23 cellular contexts compared by ENCODE assay signal in genomic region chr3:127772776-127773751, GRCh38. TPM values are rescaled to one million over a fixed set of nuclear protein-coding genes. Genes with fewer than 3 reads are reported as not detected.
DNase-seq lines count a peak whose midpoint lies in the region; ATAC-seq and TF ChIP-seq lines count a peak whose summit lies in the region.
"Had no signal": no experiment of that assay in that cellular context is flagged by ENCODE, and none has a peak within 500 bp of the region (broad histone marks: within the 10 kb centered on the region; RNA-seq: fewer than 3 reads in every experiment).

No MANE protein-coding gene starts in this region.

- H3K9me3 Mint-ChIP-seq in chondrocyte (ENCODE audit: low read depth) (peaks cover 7% of the 10 kb centered on the region), osteocyte (ENCODE audit: unreplicated experiment) (peaks cover 3% of the 10 kb centered on the region)

- TF ChIP-seq POLR2A in ovary (IDR thresholded peaks at IDR 0.05) = no peak

- H3K9me3 ChIP-seq in heart right ventricle (peaks cover 0 to 18% (median 6%) of the 10 kb centered on the region in 11 donors), ovary (no peaks in the 10 kb centered on the region)
- H3K9me3 ChIP-seq: testis had no signal

- H3K27ac ChIP-seq in heart right ventricle (peak overlapping the region in 6 of 10 donors; percentile 1 to 79 (median 35)), ovary (no peak overlapping the region), caudate nucleus (ENCODE audit: low read depth, low read length) (no peak overlapping the region)
- H3K27ac ChIP-seq: SK-N-MC, testis, uterus had no signal

- no peaks in the 10 kb centered on the region for H3K27me3 ChIP-seq in heart right ventricle
- H3K27me3 ChIP-seq in ovary = no peaks in the 10 kb centered on the region
- H3K27me3 ChIP-seq: testis, uterus had no signal

- ATAC-seq in heart right ventricle = no peak
- ATAC-seq in left ventricle myocardium superior = no peak
- no peak for ATAC-seq in stimulated activated naive CD8-positive, alpha-beta T cell treated with anti-CD3 and anti-CD28 coated beads, Interleukin-15, Interleukin-2, amounts not matched to agents 100 U/mL and 50 U/mL, for 24 hours
- ATAC-seq: activated CD4-positive, CD25-positive, alpha-beta regulatory T cell treated with anti-CD3 and anti-CD28 coated beads, Interleukin-2, amount 50 U/mL, for 24 hours; naive thymus-derived CD8-positive, alpha-beta T cell had no signal

- no peak overlapping the region for H3K4me3 Mint-ChIP-seq in chondrocyte (ENCODE audit: unreplicated experiment)
- no peak overlapping the region for H3K4me3 Mint-ChIP-seq in osteocyte (ENCODE audit: unreplicated experiment)
- H3K4me3 Mint-ChIP-seq: activated naive CD8-positive, alpha-beta T cell; IgD-negative memory B cell; naive thymus-derived CD8-positive, alpha-beta T cell had no signal

- H3K27ac Mint-ChIP-seq in chondrocyte (ENCODE audit: unreplicated experiment) (peak overlapping the region; percentile 74), osteocyte (ENCODE audit: unreplicated experiment) (peak overlapping the region; percentile 95)
- H3K27ac Mint-ChIP-seq: activated naive CD8-positive, alpha-beta T cell; IgD-negative memory B cell; naive thymus-derived CD8-positive, alpha-beta T cell had no signal

- WGBS in heart right ventricle, 2 donors = 89 to 90% methylated on average over 12 of the region's 12 CpGs
- 75 to 85% (median 80%) methylated on average over 12 of the region's 12 CpGs for WGBS in ovary, 3 donors

- intact Hi-C loops in heart right ventricle (cut with DNase I) (no loop called here), left ventricle myocardium superior (cut with micrococcal nuclease) (no loop called here), ovary (cut with DNase I) (no loop called here)

- DNase-seq in heart right ventricle (no peak), left ventricle myocardium superior (no peak), chondrocyte (ENCODE audit: low spot score) (no peak), osteocyte (ENCODE audit: extremely low spot score, unreplicated experiment) (no peak), ovary (no peak), caudate nucleus (lab: John Stamatoyannopoulos, UW) (no peak)
- DNase-seq in stimulated activated CD4-positive, alpha-beta T cell treated with anti-CD3 and anti-CD28 coated beads, Interleukin-4, amount 100 ng/mL, for 4 hours = no peak
- DNase-seq in stimulated activated naive CD8-positive, alpha-beta T cell treated with anti-CD3 and anti-CD28 coated beads, Interleukin-15, Interleukin-2, amounts not matched to agents 100 U/mL and 50 U/mL, for 24 hours = no peak
- DNase-seq: activated effector memory CD4-positive, alpha-beta T cell treated with Interleukin-2 at 50 U/mL for 16 hours; AML-193; midbrain; NCI-H1105; NCI-H2029 treated with DMSO at 0.1 percent for 48 hours; NCI-H774; RPMI8226; stimulated activated CD4-positive, alpha-beta T cell treated with anti-CD3 and anti-CD28 coated beads, Interleukin-2, amount 100 ng/mL, for 48 hours; testis; uterus had no signal

- no peak for TF ChIP-seq EP300 in ovary (IDR thresholded peaks at IDR 0.05)

- H3K4me3 ChIP-seq in heart right ventricle = no peak overlapping the region
- no peak overlapping the region for H3K4me3 ChIP-seq in ovary
- H3K4me3 ChIP-seq: SK-N-MC, testis, uterus had no signal

- TF ChIP-seq CTCF in heart right ventricle (IDR thresholded peaks at IDR 0.05) (no peak), chondrocyte (IDR thresholded peaks at IDR 0.05) (no peak), osteocyte (IDR thresholded peaks at IDR 0.05) (no peak), ovary (IDR thresholded peaks at IDR 0.05) (no peak)

- H3K36me3 Mint-ChIP-seq in chondrocyte (ENCODE audit: low read depth) = peaks cover 7% of the 10 kb centered on the region
- peaks cover 11% of the 10 kb centered on the region for H3K36me3 Mint-ChIP-seq in osteocyte (ENCODE audit: unreplicated experiment)

- H3K4me1 ChIP-seq in heart right ventricle (peaks cover 18 to 87% (median 50%) of the 10 kb centered on the region in 9 donors), ovary (ENCODE audit: insufficient read depth) (peaks cover 7% of the 10 kb centered on the region)

- H3K4me1 Mint-ChIP-seq in chondrocyte (ENCODE audit: low read depth) (peaks cover 75% of the 10 kb centered on the region), osteocyte (ENCODE audit: unreplicated experiment) (peaks cover 83% of the 10 kb centered on the region)

- H3K36me3 ChIP-seq in heart right ventricle (peaks cover 0 to 53% (median 0%) of the 10 kb centered on the region in 9 donors), ovary (no peaks in the 10 kb centered on the region)
- H3K36me3 ChIP-seq: uterus had no signal

- H3K27me3 Mint-ChIP-seq in chondrocyte (ENCODE audit: low read depth) (no peaks in the 10 kb centered on the region), osteocyte (ENCODE audit: unreplicated experiment) (no peaks in the 10 kb centered on the region)
- H3K27me3 Mint-ChIP-seq: activated naive CD8-positive, alpha-beta T cell; IgD-negative memory B cell had no signal

RNA-seq across cellular contexts. Expression of gene MGLL, which starts 49.3 kb away (rescaled TPM):
- total RNA-seq in heart right ventricle (100 to 1,000 TPM in 1 of 10 donors, 10 to 100 TPM in 9; 52.0 to 103 (median 69.7) TPM), left ventricle myocardium superior (94.3 TPM), chondrocyte (36.4 to 61.0 TPM (median 59.5 TPM) in 3 replicates), osteocyte (102 and 112 TPM in 2 replicates), ovary (10 to 100 TPM in 4 of 7 donors, 1 to 10 TPM in 3; 4.5 to 22.4 (median 13.3) TPM)
- polyA plus RNA-seq in heart right ventricle (10 to 100 TPM; 35.7 to 61.5 TPM), ovary (10 to 100 TPM in 1 of 2 donors, 1 to 10 TPM in 1; 6.7 to 14.0 TPM)

Comparison
In these comparisons a context has a peak if more than half of its experiments do, and no peak if none do; other contexts are left out.
1. H3K27ac ChIP-seq: peak in heart right ventricle (6 of 10); none in ovary (0 of 2) and caudate nucleus (single experiment).